11 cellular contexts compared by ENCODE assay signal in the genomic region with DNA sequence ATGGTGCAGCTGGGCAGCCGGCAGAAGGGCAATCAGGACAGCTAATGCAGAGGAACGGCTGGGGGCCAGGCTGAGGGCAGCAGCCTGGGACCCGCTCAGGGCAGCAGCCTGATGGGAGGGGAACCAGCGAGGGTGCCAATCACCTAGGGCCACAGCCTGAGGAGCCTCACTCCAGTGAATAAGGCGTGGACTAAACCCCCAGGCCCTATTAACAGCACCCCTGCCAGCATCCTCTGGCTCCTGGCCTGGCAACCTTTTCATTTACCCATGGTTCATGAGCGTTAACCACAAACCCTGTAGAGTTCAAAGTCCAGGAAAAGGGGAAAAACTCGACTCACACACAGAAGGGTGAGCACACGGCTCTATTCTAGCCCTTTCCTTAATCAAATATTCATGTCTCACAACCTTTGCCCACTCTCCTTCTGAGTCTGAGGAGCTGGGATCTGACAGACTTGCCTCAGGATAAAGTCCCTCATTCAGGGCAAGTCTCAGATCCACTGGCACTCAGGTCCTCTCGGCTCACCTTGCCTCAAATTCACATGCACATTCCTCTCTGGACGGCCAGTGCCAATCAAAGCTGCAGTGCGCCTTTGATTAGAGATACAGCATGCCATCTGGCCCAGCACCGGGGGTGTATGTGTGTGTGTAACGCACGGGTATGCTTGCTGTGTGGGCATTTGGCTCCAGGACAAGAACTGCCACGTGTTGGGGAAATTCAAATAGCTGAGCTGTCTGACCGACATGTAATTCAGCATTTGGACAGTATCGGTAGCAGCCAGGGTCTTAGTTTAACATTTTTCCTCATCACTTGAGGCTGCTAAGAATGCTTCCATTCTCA.
DNase-seq lines count a peak whose midpoint lies in the region; ATAC-seq, FAIRE-seq and TF ChIP-seq lines count a peak whose summit lies in the region.
"Had no signal": no experiment of that assay in that cellular context is flagged by ENCODE, and none has a peak within 500 bp of the region (broad histone marks: within the 10 kb centered on the region; RNA-seq: fewer than 3 reads in every experiment).

No MANE protein-coding gene starts in this region.

- H3K27me3 Mint-ChIP-seq in natural killer cell treated with Interleukin-12 subunit alpha and Interleukin-12 subunit beta and Interleukin-15 and Interleukin-18, amount 100 ng/mL, for 72 hours, result no peaks in the 10 kb centered on the region

- intact Hi-C loops in colonic mucosa (cut with DNase I) (no loop called here), tibial artery (cut with DNase I; ENCODE audit: low total_unique reads) (no loop called here)

- H3K27ac ChIP-seq in colonic mucosa, result peak overlapping the region; percentile 74
- no peak overlapping the region for H3K27ac ChIP-seq in tibial artery

- no peak overlapping the region for H3K4me3 ChIP-seq in colonic mucosa
- H3K4me3 ChIP-seq in tibial artery, result no peak overlapping the region

- TF ChIP-seq CTCF in colonic mucosa (IDR thresholded peaks at IDR 0.05), result no peak
- TF ChIP-seq CTCF in tibial artery (IDR thresholded peaks at IDR 0.05), result no peak

- H3K9me3 Mint-ChIP-seq in natural killer cell treated with Interleukin-12 subunit alpha and Interleukin-12 subunit beta and Interleukin-15 and Interleukin-18, amount 100 ng/mL, for 72 hours, result no peaks in the 10 kb centered on the region

- FAIRE-seq in GM19239 (lab: Jason Lieb, UNC), result no peak

- no peaks in the 10 kb centered on the region for H3K27me3 ChIP-seq in colonic mucosa
- no peaks in the 10 kb centered on the region for H3K27me3 ChIP-seq in tibial artery

- H3K4me3 Mint-ChIP-seq in natural killer cell treated with Interleukin-12 subunit alpha and Interleukin-12 subunit beta and Interleukin-15 and Interleukin-18, amount 100 ng/mL, for 72 hours, result no peak overlapping the region

- peak overlapping the region; percentile 45 to 48 for H3K27ac Mint-ChIP-seq in natural killer cell treated with Interleukin-12 subunit alpha and Interleukin-12 subunit beta and Interleukin-15 and Interleukin-18, amount 100 ng/mL, for 72 hours

- peaks cover 43% of the 10 kb centered on the region for H3K36me3 Mint-ChIP-seq in natural killer cell treated with Interleukin-12 subunit alpha and Interleukin-12 subunit beta and Interleukin-15 and Interleukin-18, amount 100 ng/mL, for 72 hours

- DNase-seq in AG08395 (ENCODE audit: low spot score) (peak; percentile 14), LoVo (ENCODE audit: low spot score) (peak; percentile 75), colonic mucosa (peak; percentile 78), GM19239 (ENCODE audit: insufficient read length, low spot score) (no peak), hepatic stellate cell (ENCODE audit: low spot score) (no peak), tibial artery (no peak)
- no peak for DNase-seq in natural killer cell treated with Interleukin-12 subunit alpha and Interleukin-12 subunit beta and Interleukin-15 and Interleukin-18, amount 100 ng/mL, for 72 hours (ENCODE audit: low spot score)
- DNase-seq in effector CD8-positive, alpha-beta T cell (lab: John Stamatoyannopoulos, UW), result no peak
- DNase-seq: NCI-H2081; stimulated activated CD4-positive, alpha-beta T cell treated with anti-CD3 and anti-CD28 coated beads, Interleukin-1b, Interleukin-23, amount 100 ng/mL, for 48 hours; T-helper 9 cell had no signal

- no peaks in the 10 kb centered on the region for H3K9me3 ChIP-seq in colonic mucosa
- no peaks in the 10 kb centered on the region for H3K9me3 ChIP-seq in tibial artery

- H3K9ac ChIP-seq in colonic mucosa (ENCODE audit: low read depth in 2 of 2, low read length in 2 of 2), result peak overlapping the region in 1 of 2 donors; percentile 64

- H3K4me1 ChIP-seq in colonic mucosa, result peaks cover 14% of the 10 kb centered on the region
- peaks cover 0 to 9% (median 0%) of the 10 kb centered on the region in 4 donors for H3K4me1 ChIP-seq in tibial artery

- no peaks in the 10 kb centered on the region for H3K36me3 ChIP-seq in colonic mucosa
- peaks cover 0 to 20% (median 15%) of the 10 kb centered on the region in 3 donors for H3K36me3 ChIP-seq in tibial artery

- peaks cover 29 to 32% of the 10 kb centered on the region in 2 donors for H3K4me1 Mint-ChIP-seq in natural killer cell treated with Interleukin-12 subunit alpha and Interleukin-12 subunit beta and Interleukin-15 and Interleukin-18, amount 100 ng/mL, for 72 hours (ENCODE audit: low read depth in 2 of 2)

- peak in 1 of 2 donors; percentile 41 for ATAC-seq in natural killer cell treated with Interleukin-12 subunit alpha and Interleukin-12 subunit beta and Interleukin-15 and Interleukin-18, amount 100 ng/mL, for 72 hours

Comparison
In these comparisons a context has a peak if more than half of its experiments do, and no peak if none do; other contexts are left out.
1. DNase-seq: peak in AG08395 (single experiment), LoVo (single experiment) and colonic mucosa (single experiment); none in natural killer cell treated with Interleukin-12 subunit alpha and Interleukin-12 subunit beta and Interleukin-15 and Interleukin-18, amount 100 ng/mL, for 72 hours (single experiment), effector CD8-positive, alpha-beta T cell (single experiment), GM19239 (single experiment), hepatic stellate cell (single experiment) and tibial artery (0 of 2).